In genomic region chr22:30397656-30398635, GRCh38 we compare ENCODE assay signal across 8 cellular contexts. TPM values are rescaled to one million over a fixed set of nuclear protein-coding genes. Genes with fewer than 3 reads are reported as not detected.
A peak's percentile ranks its signal among the peaks of the same experiment; 100 is the strongest.
DNase-seq lines count a peak whose midpoint lies in the region; ATAC-seq, FAIRE-seq and TF ChIP-seq lines count a peak whose summit lies in the region.

No MANE protein-coding gene starts in this region.

- H3K4me1 ChIP-seq in K562 (replicated peaks in 1 of 2; ENCODE audit: control insufficient read depth in 2 of 2, insufficient read depth in 2 of 2, low read length in 2 of 2) (peaks cover 9 to 30% of the 10 kb centered on the region in 2 experiments; a peak in 4 of 5 replicates), left lung (peaks cover 3 to 21% of the 10 kb centered on the region in 2 donors), tibial artery (peaks cover 0 to 40% (median 21%) of the 10 kb centered on the region in 4 donors)

- H3K9me3 Mint-ChIP-seq in activated CD4-positive, alpha-beta T cell treated with anti-CD3 and anti-CD28 coated beads, Interleukin-2, amount 10 ng/mL, durations not matched to agents 24 days and 14 days = no peaks in the 10 kb centered on the region

- H3K27ac Mint-ChIP-seq in activated CD4-positive, alpha-beta T cell treated with anti-CD3 and anti-CD28 coated beads, Interleukin-2, amount 10 ng/mL, durations not matched to agents 24 days and 14 days = peak overlapping the region; percentile 25

- POLR2A ChIA-PET in K562 (lab: Yijun Ruan, JAX) = interaction anchor here (0.6 to 1.4 kb wide), 6 partner anchors 8 to 92 kb away, joined by 3 to 8 read pairs (median 3); no protein-coding TSS in a partner anchor

- H3K4me2 ChIP-seq in K562 (ENCODE audit: insufficient read depth, low read length) = no peak overlapping the region

- TF ChIP-seq CTCF in K562 (IDR thresholded peaks at IDR 0.05 in 2 of 3, conservative IDR thresholded peaks at IDR 0.05 in 1 of 3; ENCODE audit: insufficient read depth in 2 of 3, low read depth in 1 of 3, low read length in 3 of 3) = no peak
- no peak for TF ChIP-seq CTCF in left lung (IDR thresholded peaks at IDR 0.05)
- no peak for TF ChIP-seq CTCF in tibial artery (IDR thresholded peaks at IDR 0.05)

- H2AFZ ChIP-seq in K562 (ENCODE audit: low read depth, low read length) = no peak overlapping the region

- peaks cover 45% of the 10 kb centered on the region for H3K4me1 Mint-ChIP-seq in activated CD4-positive, alpha-beta T cell treated with anti-CD3 and anti-CD28 coated beads, Interleukin-2, amount 10 ng/mL, durations not matched to agents 24 days and 14 days

- H3K36me3 Mint-ChIP-seq in activated CD4-positive, alpha-beta T cell treated with anti-CD3 and anti-CD28 coated beads, Interleukin-2, amount 10 ng/mL, durations not matched to agents 24 days and 14 days (ENCODE audit: low read depth) = peaks cover 15% of the 10 kb centered on the region

- WGBS in K562 (ENCODE audit: insufficient coverage, low coverage, missing lambda C conversion rate) = 14% methylated on average over 6 of the region's 11 CpGs

- H3K36me3 ChIP-seq in K562 (ENCODE audit: control insufficient read depth, insufficient read depth, low read length) (no peaks in the 10 kb centered on the region), left lung (no peaks in the 10 kb centered on the region), tibial artery (no peaks in the 10 kb centered on the region)

- H3K9me1 ChIP-seq in K562 (ENCODE audit: control insufficient read depth, insufficient read depth, low read length) = no peaks in the 10 kb centered on the region

- BruUV-seq in K562 (replicated peaks; lab: Mats Ljungman, UMichigan) = no TSS peak

- TF ChIP-seq EP300 in K562 (IDR thresholded peaks at IDR 0.05; ENCODE audit: low read length) = no peak

- H3K4me3 Mint-ChIP-seq in activated CD4-positive, alpha-beta T cell treated with anti-CD3 and anti-CD28 coated beads, Interleukin-2, amount 10 ng/mL, durations not matched to agents 24 days and 14 days = peak overlapping the region; percentile 94

- no peaks in the 10 kb centered on the region for H3K27me3 Mint-ChIP-seq in activated CD4-positive, alpha-beta T cell treated with anti-CD3 and anti-CD28 coated beads, Interleukin-2, amount 10 ng/mL, durations not matched to agents 24 days and 14 days

- in situ Hi-C loops in K562 (cut with MboI) = loop anchor here (10.0 to 25.0 kb wide), 2 partner anchors 286 to 357 kb away; no protein-coding TSS in a partner anchor

- DNase-seq in activated CD4-positive, alpha-beta T cell treated with anti-CD3 and anti-CD28 coated beads, Interleukin-2, amount 10 ng/mL, durations not matched to agents 24 days and 14 days = peak; percentile 65
- DNase-seq in activated CD4-positive, alpha-beta T cell treated with anti-CD3 and anti-CD28 coated beads, Interleukin-2, amount 50 U/mL, for 1 hour = no peak
- peak in 3 of 4 experiments; percentile 15 to 42 (median 41) for DNase-seq in K562 (ENCODE audit: extremely low read depth in 1 of 4, low spot score in 3 of 4)
- no peak for DNase-seq in left lung
- DNase-seq in tibial artery = no peak
- no peak for DNase-seq in RPMI8226
- no peak for DNase-seq in activated gamma-delta T cell (lab: John Stamatoyannopoulos, UW)

- peak overlapping the region in 1 of 2 experiments; percentile 31; a peak in 1 of 4 replicates for H3K9ac ChIP-seq in K562 (ENCODE audit: insufficient read depth in 1 of 2, low read depth in 2 of 2, low read length in 2 of 2)

- H4K20me1 ChIP-seq in K562 (replicated peaks; ENCODE audit: control insufficient read depth, insufficient read depth, low read length) = 0 out of 2 replicates have a peak, but pooled peaks cover 7% of the 10 kb centered on the region

- peak; percentile 22; the same call in 1 of the 3 replicates for ATAC-seq in K562
- ATAC-seq in left lung = no peak
- no peak for ATAC-seq in GM18505 (IDR thresholded peaks at IDR 0.05; ENCODE audit: unreplicated experiment)

- TF ChIP-seq POLR2A in K562 (conservative IDR thresholded peaks at IDR 0.05) = no peak
- TF ChIP-seq POLR2A in GM18505 (IDR thresholded peaks at IDR 0.05; ENCODE audit: borderline replicate concordance, extremely low read depth, insufficient read depth, insufficient read length) = no peak

- no peak for TF ChIP-seq RAD21 in K562 (CRISPR knock-in tag; conservative IDR thresholded peaks at IDR 0.05 in 1 of 2, IDR thresholded peaks at IDR 0.05 in 1 of 2)

- no peaks in the 10 kb centered on the region for H3K79me2 ChIP-seq in K562 (ENCODE audit: control insufficient read depth, insufficient read depth, low read length)

- CTCF ChIA-PET in K562 (lab: Yijun Ruan, JAX; ENCODE audit: low intra/inter-chr PET ratio) = no interaction called here

- H3K27me3 ChIP-seq in K562 (ENCODE audit: control insufficient read depth in 2 of 2, insufficient read depth in 2 of 2, low read length in 2 of 2) = no peaks in the 10 kb centered on the region
- H3K27me3 ChIP-seq in left lung = peaks cover 0 to 52% of the 10 kb centered on the region in 2 donors
- peaks cover 3 to 43% of the 10 kb centered on the region in 2 donors for H3K27me3 ChIP-seq in tibial artery

- H3K9me3 ChIP-seq in K562 (replicated peaks; ENCODE audit: control insufficient read depth, insufficient read depth, low read depth, low read length) = no peaks in the 10 kb centered on the region
- no peaks in the 10 kb centered on the region for H3K9me3 ChIP-seq in left lung
- no peaks in the 10 kb centered on the region for H3K9me3 ChIP-seq in tibial artery

- no peak overlapping the region for H3K27ac ChIP-seq in K562 (ENCODE audit: extremely low read depth, low read depth, low read length)
- H3K27ac ChIP-seq in left lung = no peak overlapping the region
- H3K27ac ChIP-seq in tibial artery = peak overlapping the region; percentile 51 to 56

- H3K4me3 ChIP-seq in K562 = no peak overlapping the region
- H3K4me3 ChIP-seq in left lung = peak overlapping the region; percentile 59 to 60
- H3K4me3 ChIP-seq in tibial artery = peak overlapping the region; percentile 50 to 61

- intact Hi-C loops in activated CD4-positive, alpha-beta T cell treated with anti-CD3 and anti-CD28 coated beads, Interleukin-2, amount 10 ng/mL, durations not matched to agents 24 days and 14 days (cut with micrococcal nuclease) = loop anchor here (1.0 to 10.0 kb wide), 2 partner anchors 26 to 293 kb away; no protein-coding TSS in a partner anchor
- intact Hi-C loops in K562 (cut with micrococcal nuclease) = no loop called here
- intact Hi-C loops in left lung (cut with DNase I) = no loop called here
- intact Hi-C loops in tibial artery (cut with DNase I; ENCODE audit: low total_unique reads) = no loop called here

- FAIRE-seq in K562 (lab: Jason Lieb, UNC) = no peak

RNA-seq across cellular contexts. Expression of gene SEC14L2, which starts 1.1 kb away (rescaled TPM):
- total RNA-seq in activated CD4-positive, alpha-beta T cell treated with anti-CD3 and anti-CD28 coated beads, Interleukin-2, amount 10 ng/mL, durations not matched to agents 24 days and 14 days = 25.1 and 26.7 TPM in 2 replicates
- 0.44 and 0.46 TPM in 2 replicates for total RNA-seq in K562 (2011; cell fraction: chromatin; rRNA removed; ENCODE audit: low replicate concordance)
- total RNA-seq in K562 (2011; cell fraction: nucleolus; rRNA removed) = 0.67 and 1.1 TPM in 2 replicates
- 0.81 and 1.2 TPM in 2 replicates for total RNA-seq in K562 (2011; cell fraction: nucleoplasm; rRNA removed)
- total RNA-seq in K562 (2014; rRNA removed) (0.05 and 0.08 TPM in 2 replicates), K562 (2014; rRNA removed; fragmentation: Illumina TruSeq; extraction: Trizol) (0.04 and 0.06 TPM in 2 replicates), K562 (2015; rRNA removed; fragmentation: Illumina TruSeq; extraction: Trizol) (0.11 TPM in 2 replicates), K562 (2021) (0.04 and 0.16 TPM in 2 replicates), left lung (1 to 10 TPM; 8.3 to 9.2 TPM)
- polyA plus RNA-seq in K562 (2011; rRNA removed) (0.07 and 0.11 TPM in 2 replicates), K562 (2014; fragmentation: Illumina TruSeq; extraction: Trizol) (0.06 and 0.12 TPM in 2 replicates), K562 (2014; fragmentation: Nextera tagmentation; extraction: Ambion mirVana) (under 1 TPM; 0.10 to 0.17 TPM), K562 (2014; rRNA removed) (0.03 TPM in 1 of 2 replicates, not detected in the other)
- polyA plus RNA-seq in K562 (2011; cell fraction: cytosol; rRNA removed) = 0.03 and 0.07 TPM in 2 replicates
- 0.23 and 0.29 TPM in 2 replicates for polyA plus RNA-seq in K562 (2011; cell fraction: nucleus; rRNA removed)
- polyA plus RNA-seq in K562 (2012) = 0.36 and 0.39 TPM in 2 replicates
- 0.21 and 0.46 TPM in 2 replicates for polyA minus RNA-seq in K562 (2011; rRNA and poly(A)+ RNA removed)
- not detected in 2 replicates for polyA minus RNA-seq in K562 (2011; cell fraction: cytosol; rRNA and poly(A)+ RNA removed)
- 0.54 and 1.3 TPM in 2 replicates for polyA minus RNA-seq in K562 (2011; cell fraction: nucleus; rRNA and poly(A)+ RNA removed)

RNA-seq across cellular contexts. Expression of gene RNF215, which starts 10.7 kb away (rescaled TPM):
- 10.4 and 15.2 TPM in 2 replicates for total RNA-seq in activated CD4-positive, alpha-beta T cell treated with anti-CD3 and anti-CD28 coated beads, Interleukin-2, amount 10 ng/mL, durations not matched to agents 24 days and 14 days
- total RNA-seq in K562 (2011; cell fraction: chromatin; rRNA removed; ENCODE audit: low replicate concordance) = 27.4 and 48.7 TPM in 2 replicates
- total RNA-seq in K562 (2011; cell fraction: nucleolus; rRNA removed) = 28.0 and 30.2 TPM in 2 replicates
- total RNA-seq in K562 (2011; cell fraction: nucleoplasm; rRNA removed) = 20.8 and 23.6 TPM in 2 replicates
- total RNA-seq in K562 (2014; rRNA removed) (4.0 and 4.7 TPM in 2 replicates), K562 (2014; rRNA removed; fragmentation: Illumina TruSeq; extraction: Trizol) (1.7 and 2.7 TPM in 2 replicates), K562 (2015; rRNA removed; fragmentation: Illumina TruSeq; extraction: Trizol) (2.2 and 2.3 TPM in 2 replicates), K562 (2021) (6.8 and 9.2 TPM in 2 replicates), left lung (10 to 100 TPM; 14.6 to 19.0 TPM)
- polyA plus RNA-seq in K562 (2011; rRNA removed) (5.6 and 7.1 TPM in 2 replicates), K562 (2014; fragmentation: Illumina TruSeq; extraction: Trizol) (2.1 and 3.9 TPM in 2 replicates), K562 (2014; fragmentation: Nextera tagmentation; extraction: Ambion mirVana) (under 1 TPM; 0.08 to 0.10 TPM), K562 (2014; rRNA removed) (7.2 and 9.8 TPM in 2 replicates)
- polyA plus RNA-seq in K562 (2011; cell fraction: cytosol; rRNA removed) = 5.7 and 6.6 TPM in 2 replicates
- polyA plus RNA-seq in K562 (2011; cell fraction: nucleus; rRNA removed) = 45.1 and 65.6 TPM in 2 replicates
- 4.8 and 8.3 TPM in 2 replicates for polyA plus RNA-seq in K562 (2012)
- 2.4 and 4.7 TPM in 2 replicates for polyA minus RNA-seq in K562 (2011; rRNA and poly(A)+ RNA removed)
- polyA minus RNA-seq in K562 (2011; cell fraction: cytosol; rRNA and poly(A)+ RNA removed) = 4.0 and 6.6 TPM in 2 replicates
- 7.2 and 8.2 TPM in 2 replicates for polyA minus RNA-seq in K562 (2011; cell fraction: nucleus; rRNA and poly(A)+ RNA removed)

RNA-seq across cellular contexts. Expression of gene MTFP1, which starts 27.6 kb away (rescaled TPM):
- 79.3 and 80.5 TPM in 2 replicates for total RNA-seq in activated CD4-positive, alpha-beta T cell treated with anti-CD3 and anti-CD28 coated beads, Interleukin-2, amount 10 ng/mL, durations not matched to agents 24 days and 14 days
- total RNA-seq in K562 (2011; cell fraction: chromatin; rRNA removed; ENCODE audit: low replicate concordance) = 10.0 and 26.7 TPM in 2 replicates
- total RNA-seq in K562 (2011; cell fraction: nucleolus; rRNA removed) = 43.5 and 54.1 TPM in 2 replicates
- total RNA-seq in K562 (2011; cell fraction: nucleoplasm; rRNA removed) = 28.7 and 33.9 TPM in 2 replicates
- total RNA-seq in K562 (2014; rRNA removed) = 52.0 and 66.0 TPM in 2 replicates
- total RNA-seq in K562 (2014; rRNA removed; fragmentation: Illumina TruSeq; extraction: Trizol) = 25.2 and 30.1 TPM in 2 replicates
- 34.0 and 38.4 TPM in 2 replicates for total RNA-seq in K562 (2015; rRNA removed; fragmentation: Illumina TruSeq; extraction: Trizol)
- 43.3 and 45.8 TPM in 2 replicates for total RNA-seq in K562 (2021)
- polyA plus RNA-seq in K562 (2011; rRNA removed) = 24.0 and 37.7 TPM in 2 replicates
- polyA plus RNA-seq in K562 (2011; cell fraction: cytosol; rRNA removed) = 52.1 and 102 TPM in 2 replicates
- polyA plus RNA-seq in K562 (2011; cell fraction: nucleus; rRNA removed) = 36.8 and 44.5 TPM in 2 replicates
- polyA plus RNA-seq in K562 (2012) = 37.8 and 39.6 TPM in 2 replicates
- 22.5 and 35.0 TPM in 2 replicates for polyA plus RNA-seq in K562 (2014; fragmentation: Illumina TruSeq; extraction: Trizol)
- polyA plus RNA-seq in K562 (2014; fragmentation: Nextera tagmentation; extraction: Ambion mirVana) = 10 to 100 TPM; 10.7 to 17.5 TPM
- polyA plus RNA-seq in K562 (2014; rRNA removed) = 41.8 and 42.0 TPM in 2 replicates
- polyA minus RNA-seq in K562 (2011; rRNA and poly(A)+ RNA removed) = 12.5 and 13.8 TPM in 2 replicates
- 18.5 and 20.8 TPM in 2 replicates for polyA minus RNA-seq in K562 (2011; cell fraction: cytosol; rRNA and poly(A)+ RNA removed)
- 19.5 and 23.8 TPM in 2 replicates for polyA minus RNA-seq in K562 (2011; cell fraction: nucleus; rRNA and poly(A)+ RNA removed)
- total RNA-seq in left lung = 10 to 100 TPM; 15.6 to 31.8 TPM

RNA-seq across cellular contexts. Expression of gene CCDC157, which starts 41.1 kb away (rescaled TPM):
- total RNA-seq in activated CD4-positive, alpha-beta T cell treated with anti-CD3 and anti-CD28 coated beads, Interleukin-2, amount 10 ng/mL, durations not matched to agents 24 days and 14 days = 2.9 and 3.2 TPM in 2 replicates
- total RNA-seq in K562 (2011; cell fraction: chromatin; rRNA removed; ENCODE audit: low replicate concordance) = 1.1 and 2.6 TPM in 2 replicates
- 2.2 and 2.4 TPM in 2 replicates for total RNA-seq in K562 (2011; cell fraction: nucleolus; rRNA removed)
- 1.3 and 1.4 TPM in 2 replicates for total RNA-seq in K562 (2011; cell fraction: nucleoplasm; rRNA removed)
- total RNA-seq in K562 (2014; rRNA removed) (1.00 and 1.0 TPM in 2 replicates), K562 (2014; rRNA removed; fragmentation: Illumina TruSeq; extraction: Trizol) (0.18 and 0.22 TPM in 2 replicates), K562 (2015; rRNA removed; fragmentation: Illumina TruSeq; extraction: Trizol) (0.34 and 0.47 TPM in 2 replicates), K562 (2021) (0.80 and 0.85 TPM in 2 replicates), left lung (1 to 10 TPM; 2.8 to 3.9 TPM)
- polyA plus RNA-seq in K562 (2011; rRNA removed) (1.3 and 1.4 TPM in 2 replicates), K562 (2014; fragmentation: Illumina TruSeq; extraction: Trizol) (0.68 and 0.94 TPM in 2 replicates), K562 (2014; fragmentation: Nextera tagmentation; extraction: Ambion mirVana) (under 1 TPM; 0.04 to 0.18 TPM), K562 (2014; rRNA removed) (0.85 and 0.95 TPM in 2 replicates)
- polyA plus RNA-seq in K562 (2011; cell fraction: cytosol; rRNA removed) = 2.2 and 3.5 TPM in 2 replicates
- polyA plus RNA-seq in K562 (2011; cell fraction: nucleus; rRNA removed) = 1.9 and 3.3 TPM in 2 replicates
- polyA plus RNA-seq in K562 (2012) = 0.96 and 1.1 TPM in 2 replicates
- polyA minus RNA-seq in K562 (2011; rRNA and poly(A)+ RNA removed) = 0.33 and 0.46 TPM in 2 replicates
- not detected in 2 replicates for polyA minus RNA-seq in K562 (2011; cell fraction: cytosol; rRNA and poly(A)+ RNA removed)
- polyA minus RNA-seq in K562 (2011; cell fraction: nucleus; rRNA and poly(A)+ RNA removed) = 0.67 and 1.8 TPM in 2 replicates

RNA-seq across cellular contexts. Expression of gene SF3A1, which starts 41.3 kb away (rescaled TPM):
- total RNA-seq in activated CD4-positive, alpha-beta T cell treated with anti-CD3 and anti-CD28 coated beads, Interleukin-2, amount 10 ng/mL, durations not matched to agents 24 days and 14 days = 314 and 319 TPM in 2 replicates
- 97.8 and 155 TPM in 2 replicates for total RNA-seq in K562 (2011; cell fraction: chromatin; rRNA removed; ENCODE audit: low replicate concordance)
- 57.5 and 59.2 TPM in 2 replicates for total RNA-seq in K562 (2011; cell fraction: nucleolus; rRNA removed)
- total RNA-seq in K562 (2011; cell fraction: nucleoplasm; rRNA removed) = 64.3 and 68.5 TPM in 2 replicates
- 53.7 and 89.0 TPM in 2 replicates for total RNA-seq in K562 (2014; rRNA removed)
- 12.3 and 12.8 TPM in 2 replicates for total RNA-seq in K562 (2014; rRNA removed; fragmentation: Illumina TruSeq; extraction: Trizol)
- total RNA-seq in K562 (2015; rRNA removed; fragmentation: Illumina TruSeq; extraction: Trizol) = 13.0 and 21.3 TPM in 2 replicates
- total RNA-seq in K562 (2021) = 223 and 228 TPM in 2 replicates
- polyA plus RNA-seq in K562 (2011; rRNA removed) = 8.6 and 29.3 TPM in 2 replicates
- polyA plus RNA-seq in K562 (2011; cell fraction: cytosol; rRNA removed) = 13.3 and 16.5 TPM in 2 replicates
- 39.0 and 54.0 TPM in 2 replicates for polyA plus RNA-seq in K562 (2011; cell fraction: nucleus; rRNA removed)
- polyA plus RNA-seq in K562 (2012) = 151 and 159 TPM in 2 replicates
- polyA plus RNA-seq in K562 (2014; fragmentation: Illumina TruSeq; extraction: Trizol) = 113 and 116 TPM in 2 replicates
- polyA plus RNA-seq in K562 (2014; fragmentation: Nextera tagmentation; extraction: Ambion mirVana) = 1 to 10 TPM; 6.7 to 8.2 TPM
- polyA plus RNA-seq in K562 (2014; rRNA removed) = 29.4 and 38.3 TPM in 2 replicates
- 25.9 and 43.8 TPM in 2 replicates for polyA minus RNA-seq in K562 (2011; rRNA and poly(A)+ RNA removed)
- polyA minus RNA-seq in K562 (2011; cell fraction: cytosol; rRNA and poly(A)+ RNA removed) = 99.3 and 217 TPM in 2 replicates
- polyA minus RNA-seq in K562 (2011; cell fraction: nucleus; rRNA and poly(A)+ RNA removed) = 39.0 and 40.8 TPM in 2 replicates
- total RNA-seq in left lung = 100 to 1,000 TPM; 133 to 146 TPM

Comparison
In these comparisons a context has a peak if more than half of its experiments do, and no peak if none do; other contexts are left out.
1. DNase-seq: peak in activated CD4-positive, alpha-beta T cell treated with anti-CD3 and anti-CD28 coated beads, Interleukin-2, amount 10 ng/mL, durations not matched to agents 24 days and 14 days (single experiment) and K562 (3 of 4); none in activated CD4-positive, alpha-beta T cell treated with anti-CD3 and anti-CD28 coated beads, Interleukin-2, amount 50 U/mL, for 1 hour (single experiment), left lung (0 of 2), tibial artery (0 of 2), RPMI8226 (single experiment) and activated gamma-delta T cell (single experiment).
2. H3K27ac ChIP-seq: peak in tibial artery (2 of 2); none in K562 (single experiment) and left lung (0 of 2).
3. RNA of gene SEC14L2, which starts 1.1 kb away (total RNA-seq): 25.1 to 26.7 TPM in activated CD4-positive, alpha-beta T cell treated with anti-CD3 and anti-CD28 coated beads, Interleukin-2, amount 10 ng/mL, durations not matched to agents 24 days and 14 days and 8.3 to 9.2 TPM in left lung; 0.04 to 1.2 TPM in K562; every median in the first group is over 4 times any median in the second.